ENCODE assay signal across 28 cellular contexts in genomic region chr14:34325493-34325892, GRCh38.
DNase-seq lines count a peak whose midpoint lies in the region; ATAC-seq, FAIRE-seq and TF ChIP-seq lines count a peak whose summit lies in the region.
"Had no signal": no experiment of that assay in that cellular context is flagged by ENCODE, and none has a peak within 500 bp of the region (broad histone marks: within the 10 kb centered on the region; RNA-seq: fewer than 3 reads in every experiment).

No MANE protein-coding gene starts in this region.

- peak; percentile 8 for DNase-seq in DMS53 (lab: John Stamatoyannopoulos, UW)
- DNase-seq in DMS53 treated with DMSO at 0.1 percent for 48 hours (lab: John Stamatoyannopoulos, UW; ENCODE audit: unreplicated experiment) = no peak
- peak; percentile 37 for DNase-seq in colonic mucosa
- DNase-seq in mucosa of descending colon = peak in 1 of 3 donors; percentile 46
- DNase-seq in small intestine = peak; percentile 8
- DNase-seq in Karpas-422 = no peak
- DNase-seq in activated CD8-positive, alpha-beta T cell treated with anti-CD3 and anti-CD28 coated beads for 36 hours = no peak
- no peak for DNase-seq in AG08395 (ENCODE audit: low spot score)
- DNase-seq: 8988T; AML-193; CD4-positive, alpha-beta T cell; DMS79 treated with DMSO at 0.1 percent for 48 hours; GF-D8; H9; NCI-H1092 treated with DMSO at 0.1 percent for 48 hours; NCI-H1436; NCI-H187; NCI-H2081 treated with DMSO at 0.1 percent for 48 hours; NCI-H2171; NCI-H226; NCI-H510A; PC-9; RPMI8226; SHP77 had no signal

- H3K27ac ChIP-seq in colonic mucosa (peak overlapping the region; percentile 64), small intestine (ENCODE audit: low read depth in 1 of 2, low read length in 1 of 2) (no peak overlapping the region), Karpas-422 (ENCODE audit: low read length) (no peak overlapping the region)
- H3K27ac ChIP-seq: BLaER1 treated with 17β-estradiol and CSF1 and Interleukin-3, amounts not matched to agents 10 nM and 100 nM; PC-9 had no signal

- H3K4me1 ChIP-seq in colonic mucosa (peaks cover 3% of the 10 kb centered on the region), mucosa of descending colon (ENCODE audit: low read depth) (no peaks in the 10 kb centered on the region), small intestine (ENCODE audit: control insufficient read depth in 2 of 2, insufficient read depth in 1 of 2, low read depth in 1 of 2, low read length in 1 of 2) (no peaks in the 10 kb centered on the region), Karpas-422 (ENCODE audit: low read length) (no peaks in the 10 kb centered on the region)
- H3K4me1 ChIP-seq: BLaER1 treated with 17β-estradiol and CSF1 and Interleukin-3, amounts not matched to agents 10 nM and 100 nM had no signal

- H3K27ac Mint-ChIP-seq in activated CD8-positive, alpha-beta T cell treated with anti-CD3 and anti-CD28 coated beads for 36 hours = no peak overlapping the region
- H3K27ac Mint-ChIP-seq: CD4-positive, alpha-beta T cell had no signal

- no peaks in the 10 kb centered on the region for H3K9me3 Mint-ChIP-seq in activated CD8-positive, alpha-beta T cell treated with anti-CD3 and anti-CD28 coated beads for 36 hours
- H3K9me3 Mint-ChIP-seq: CD4-positive, alpha-beta T cell; H9 had no signal

- H3K4me1 Mint-ChIP-seq in activated CD8-positive, alpha-beta T cell treated with anti-CD3 and anti-CD28 coated beads for 36 hours (ENCODE audit: low read depth) = no peaks in the 10 kb centered on the region
- H3K4me1 Mint-ChIP-seq: H9 had no signal

- no peak for TF ChIP-seq CTCF in colonic mucosa (IDR thresholded peaks at IDR 0.05)
- no peak for TF ChIP-seq CTCF in mucosa of descending colon (IDR thresholded peaks at IDR 0.05)
- no peak for TF ChIP-seq CTCF in activated CD8-positive, alpha-beta T cell treated with anti-CD3 and anti-CD28 coated beads for 36 hours (IDR thresholded peaks at IDR 0.05)

- H3K9ac ChIP-seq in colonic mucosa (ENCODE audit: low read depth in 2 of 2, low read length in 2 of 2) = peak overlapping the region in 1 of 2 donors; percentile 59
- H3K9ac ChIP-seq in Karpas-422 (ENCODE audit: low read length) = no peak overlapping the region
- H3K9ac ChIP-seq: BLaER1 treated with 17β-estradiol and CSF1 and Interleukin-3, amounts not matched to agents 10 nM and 100 nM had no signal

- peak; percentile 76 for ATAC-seq in mucosa of descending colon
- ATAC-seq in activated CD8-positive, alpha-beta T cell treated with anti-CD3 and anti-CD28 coated beads for 36 hours = no peak

- no peak overlapping the region for H2AFZ ChIP-seq in Karpas-422 (ENCODE audit: low read length)
- H2AFZ ChIP-seq: PC-9 had no signal

- POLR2A ChIA-PET in activated CD8-positive, alpha-beta T cell treated with anti-CD3 and anti-CD28 coated beads for 36 hours (lab: Charles Lee) = no interaction called here

- no peaks in the 10 kb centered on the region for H3K36me3 Mint-ChIP-seq in activated CD8-positive, alpha-beta T cell treated with anti-CD3 and anti-CD28 coated beads for 36 hours (ENCODE audit: low read depth)

- H3K27me3 ChIP-seq in colonic mucosa = no peaks in the 10 kb centered on the region
- no peaks in the 10 kb centered on the region for H3K27me3 ChIP-seq in small intestine (ENCODE audit: control insufficient read depth in 2 of 2, insufficient read depth in 2 of 2, low read length in 2 of 2)
- H3K27me3 ChIP-seq in Karpas-422 (ENCODE audit: low read length) = no peaks in the 10 kb centered on the region
- H3K27me3 ChIP-seq: BLaER1 treated with 17β-estradiol and CSF1 and Interleukin-3, amounts not matched to agents 10 nM and 100 nM had no signal

- H3K27me3 Mint-ChIP-seq in activated CD8-positive, alpha-beta T cell treated with anti-CD3 and anti-CD28 coated beads for 36 hours = peaks cover 1% of the 10 kb centered on the region

- H4K20me1 ChIP-seq in Karpas-422 (ENCODE audit: insufficient read depth, low read depth, low read length) = no peaks in the 10 kb centered on the region
- H4K20me1 ChIP-seq: BLaER1 treated with 17β-estradiol and CSF1 and Interleukin-3, amounts not matched to agents 10 nM and 100 nM had no signal

- H3K4me2 ChIP-seq in Karpas-422 (ENCODE audit: low read depth, low read length, poor library complexity, severe bottlenecking) = no peak overlapping the region
- H3K4me2 ChIP-seq: BLaER1 treated with 17β-estradiol and CSF1 and Interleukin-3, amounts not matched to agents 10 nM and 100 nM; PC-9 had no signal

- intact Hi-C loops in colonic mucosa (cut with DNase I) = loop anchor here (10.0 kb wide), 1 partner anchor 1751 kb away; no protein-coding TSS in a partner anchor
- intact Hi-C loops in mucosa of descending colon (cut with DNase I, micrococcal nuclease) = no loop called here
- intact Hi-C loops in activated CD8-positive, alpha-beta T cell treated with anti-CD3 and anti-CD28 coated beads for 36 hours (cut with micrococcal nuclease) = loop anchor here (10.0 kb wide), 2 partner anchors 481 to 1751 kb away; no protein-coding TSS in a partner anchor

- H3K9me3 ChIP-seq in colonic mucosa = no peaks in the 10 kb centered on the region
- no peaks in the 10 kb centered on the region for H3K9me3 ChIP-seq in mucosa of descending colon
- no peaks in the 10 kb centered on the region for H3K9me3 ChIP-seq in small intestine (ENCODE audit: control insufficient read depth, low read depth)
- H3K9me3 ChIP-seq in Karpas-422 (ENCODE audit: low read length) = no peaks in the 10 kb centered on the region
- H3K9me3 ChIP-seq: BLaER1 treated with 17β-estradiol and CSF1 and Interleukin-3, amounts not matched to agents 10 nM and 100 nM had no signal

- no peaks in the 10 kb centered on the region for H3K36me3 ChIP-seq in colonic mucosa
- no peaks in the 10 kb centered on the region for H3K36me3 ChIP-seq in mucosa of descending colon (ENCODE audit: low read depth)
- no peaks in the 10 kb centered on the region for H3K36me3 ChIP-seq in small intestine (ENCODE audit: control insufficient read depth in 2 of 2, insufficient read depth in 2 of 2, low read length in 2 of 2)
- H3K36me3 ChIP-seq in Karpas-422 (ENCODE audit: insufficient read depth, low read length) = no peaks in the 10 kb centered on the region
- H3K36me3 ChIP-seq: BLaER1 treated with 17β-estradiol and CSF1 and Interleukin-3, amounts not matched to agents 10 nM and 100 nM had no signal

- H3K4me3 Mint-ChIP-seq in activated CD8-positive, alpha-beta T cell treated with anti-CD3 and anti-CD28 coated beads for 36 hours = no peak overlapping the region
- H3K4me3 Mint-ChIP-seq: CD4-positive, alpha-beta T cell; H9 had no signal

- CTCF ChIA-PET in activated CD8-positive, alpha-beta T cell treated with anti-CD3 and anti-CD28 coated beads for 36 hours (lab: Charles Lee) = interaction anchor here (1.1 to 2.5 kb wide), 6 partner anchors 9 to 533 kb away, joined by 3 to 9 read pairs (median 5); no protein-coding TSS in a partner anchor

- H3K79me2 ChIP-seq in Karpas-422 (ENCODE audit: low read length) = no peaks in the 10 kb centered on the region

- H3K9me2 ChIP-seq in Karpas-422 (replicated peaks; ENCODE audit: insufficient read depth, low read length) = no peaks in the 10 kb centered on the region

- no peak overlapping the region for H3K4me3 ChIP-seq in colonic mucosa
- no peak overlapping the region for H3K4me3 ChIP-seq in mucosa of descending colon
- no peak overlapping the region for H3K4me3 ChIP-seq in small intestine (ENCODE audit: low read depth in 1 of 2, low read length in 2 of 2)
- H3K4me3 ChIP-seq in Karpas-422 (ENCODE audit: low read length) = no peak overlapping the region
- H3K4me3 ChIP-seq: BLaER1 treated with 17β-estradiol and CSF1 and Interleukin-3, amounts not matched to agents 10 nM and 100 nM; PC-9 had no signal

- FAIRE-seq in small intestine (lab: Jason Lieb, UNC) = no peak
- FAIRE-seq: D721Med, GM12891, GM19239 had no signal

Comparison
In these comparisons a context has a peak if more than half of its experiments do, and no peak if none do; other contexts are left out.
1. DNase-seq: peak in DMS53 (single experiment), colonic mucosa (single experiment) and small intestine (single experiment); none in DMS53 treated with DMSO at 0.1 percent for 48 hours (single experiment), Karpas-422 (single experiment), activated CD8-positive, alpha-beta T cell treated with anti-CD3 and anti-CD28 coated beads for 36 hours (single experiment) and AG08395 (single experiment).
2. intact Hi-C loops: an anchor here in colonic mucosa (10.0 kb wide) and activated CD8-positive, alpha-beta T cell treated with anti-CD3 and anti-CD28 coated beads for 36 hours (10.0 kb wide); none called in mucosa of descending colon.